ENCODE assay signal across 30 cellular contexts in the genomic region with DNA sequence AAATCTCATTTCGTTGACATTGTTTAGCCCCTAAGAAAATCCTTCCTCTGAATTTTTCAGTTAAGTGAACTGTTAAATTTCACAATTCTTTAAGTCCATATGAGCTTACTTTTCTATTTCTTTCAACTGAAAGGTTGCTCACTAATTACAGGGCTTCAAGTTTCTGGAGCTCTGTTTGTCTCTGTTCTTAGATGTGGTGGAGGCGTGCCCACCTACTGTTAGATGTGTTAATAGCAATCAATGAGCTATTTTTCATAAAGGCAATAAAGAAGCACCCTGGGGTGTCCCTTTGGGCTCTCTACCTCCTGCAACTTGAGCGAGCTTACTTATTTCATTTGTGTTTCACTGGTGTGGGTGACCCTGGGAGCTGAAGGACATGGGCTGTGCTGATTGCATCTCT. TPM values are rescaled to one million over a fixed set of nuclear protein-coding genes. Genes with fewer than 3 reads are reported as not detected.
DNase-seq lines count a peak whose midpoint lies in the region; ATAC-seq and TF ChIP-seq lines count a peak whose summit lies in the region.
"Had no signal": no experiment of that assay in that cellular context is flagged by ENCODE, and none has a peak within 500 bp of the region (broad histone marks: within the 10 kb centered on the region; RNA-seq: fewer than 3 reads in every experiment).

No MANE protein-coding gene starts in this region.

- H3K9me3 Mint-ChIP-seq in CD4-positive, CD25-positive, alpha-beta regulatory T cell, result peaks cover 0 to 1% (median 0%) of the 10 kb centered on the region in 7 donors
- no peaks in the 10 kb centered on the region for H3K9me3 Mint-ChIP-seq in activated T-helper 17 cell treated with anti-CD3 and anti-CD28 coated beads, Interleukin-2, amount 50 U/mL, for 72 hours
- H3K9me3 Mint-ChIP-seq: natural killer cell treated with Interleukin-12 subunit alpha and Interleukin-12 subunit beta and Interleukin-15 and Interleukin-18, amount 100 ng/mL, for 72 hours had no signal

- H3K4me1 ChIP-seq in CD4-positive, CD25-positive, alpha-beta regulatory T cell (ENCODE audit: control insufficient read depth, insufficient read depth, low read length, poor library complexity, severe bottlenecking), result peaks cover 39% of the 10 kb centered on the region
- H3K4me1 ChIP-seq: body of pancreas, lower lobe of right lung, psoas muscle, sigmoid colon, thyroid gland, uterus had no signal

- no peak for TF ChIP-seq POLR2A in erythroblast (IDR thresholded peaks at IDR 0.05; ENCODE audit: low read length)

- DNase-seq in NCI-H146 (lab: John Stamatoyannopoulos, UW), result peak; percentile 17
- DNase-seq in NCI-H146 treated with DMSO at 0.1 percent for 48 hours (lab: John Stamatoyannopoulos, UW; ENCODE audit: unreplicated experiment), result no peak
- DNase-seq in CD4-positive, CD25-positive, alpha-beta regulatory T cell, result peak in 2 of 3 donors; percentile 42 to 79
- DNase-seq in NCI-H69 (lab: John Stamatoyannopoulos, UW), result peak; percentile 56
- DNase-seq in erythroblast (lab: John Stamatoyannopoulos, UW), result no peak
- DNase-seq: 8988T; activated CD4-positive, CD25-positive, alpha-beta regulatory T cell treated with anti-CD3 and anti-CD28 coated beads, Interleukin-2, amount 50 U/mL, for 72 hours; body of pancreas; dermis blood vessel endothelial cell; DMS153; esophagus squamous epithelium; foreskin keratinocyte; Kasumi-1; kidney glomerular epithelial cell; lower lobe of right lung; mucosa of descending colon; NCI-H1694; NCI-H446 treated with DMSO at 0.1 percent for 48 hours; psoas muscle; sigmoid colon; stimulated activated CD4-positive, alpha-beta T cell treated with anti-CD3 and anti-CD28 coated beads, Interleukin-12 subunit alpha, Interleukin-12 subunit beta, amount 100 ng/mL, for 4 hours; stimulated activated CD4-positive, alpha-beta T cell treated with anti-CD3 and anti-CD28 coated beads, Interleukin-2, amount 100 ng/mL, for 48 hours; thyroid gland; uterus had no signal

- peaks cover 24 to 62% (median 36%) of the 10 kb centered on the region in 4 donors for H3K4me1 Mint-ChIP-seq in CD4-positive, CD25-positive, alpha-beta regulatory T cell
- peaks cover 26% of the 10 kb centered on the region for H3K4me1 Mint-ChIP-seq in activated T-helper 17 cell treated with anti-CD3 and anti-CD28 coated beads, Interleukin-2, amount 50 U/mL, for 72 hours

- H3K36me3 ChIP-seq in CD4-positive, CD25-positive, alpha-beta regulatory T cell (ENCODE audit: control insufficient read depth, insufficient read depth, low read length), result no peaks in the 10 kb centered on the region
- H3K36me3 ChIP-seq: esophagus squamous epithelium, lower lobe of right lung, sigmoid colon, thyroid gland, uterus had no signal

- peak overlapping the region; percentile 68 for H3K4me3 ChIP-seq in CD4-positive, CD25-positive, alpha-beta regulatory T cell (ENCODE audit: low read depth, low read length)
- H3K4me3 ChIP-seq: body of pancreas, esophagus squamous epithelium, lower lobe of right lung, mucosa of descending colon, psoas muscle, sigmoid colon, SK-N-MC, thyroid gland, uterus had no signal

- H3K27ac ChIP-seq in CD4-positive, CD25-positive, alpha-beta regulatory T cell (ENCODE audit: insufficient read depth, low read length, poor library complexity, severe bottlenecking), result peak overlapping the region; percentile 69
- H3K27ac ChIP-seq: body of pancreas, esophagus squamous epithelium, foreskin keratinocyte, lower lobe of right lung, psoas muscle, sigmoid colon, SK-N-MC, thyroid gland, uterus had no signal

- no peaks in the 10 kb centered on the region for H3K9me3 ChIP-seq in CD4-positive, CD25-positive, alpha-beta regulatory T cell (ENCODE audit: control insufficient read depth in 2 of 2, low read length in 2 of 2)
- H3K9me3 ChIP-seq: body of pancreas, esophagus squamous epithelium, lower lobe of right lung, mucosa of descending colon, psoas muscle, sigmoid colon, thyroid gland, uterus had no signal

- no peaks in the 10 kb centered on the region for H3K27me3 Mint-ChIP-seq in CD4-positive, CD25-positive, alpha-beta regulatory T cell
- H3K27me3 Mint-ChIP-seq in activated T-helper 17 cell treated with anti-CD3 and anti-CD28 coated beads, Interleukin-2, amount 50 U/mL, for 72 hours, result no peaks in the 10 kb centered on the region

- H3K36me3 Mint-ChIP-seq in CD4-positive, CD25-positive, alpha-beta regulatory T cell, result peaks cover 4% of the 10 kb centered on the region
- H3K36me3 Mint-ChIP-seq in activated T-helper 17 cell treated with anti-CD3 and anti-CD28 coated beads, Interleukin-2, amount 50 U/mL, for 72 hours (ENCODE audit: low read depth), result no peaks in the 10 kb centered on the region
- H3K36me3 Mint-ChIP-seq: natural killer cell treated with Interleukin-12 subunit alpha and Interleukin-12 subunit beta and Interleukin-15 and Interleukin-18, amount 100 ng/mL, for 72 hours had no signal

- H3K27me3 ChIP-seq in CD4-positive, CD25-positive, alpha-beta regulatory T cell (ENCODE audit: control insufficient read depth, insufficient read depth, low read length), result no peaks in the 10 kb centered on the region
- H3K27me3 ChIP-seq: body of pancreas, esophagus squamous epithelium, foreskin keratinocyte, sigmoid colon, thyroid gland, uterus had no signal

- peak; percentile 53 to 61 for ATAC-seq in CD4-positive, CD25-positive, alpha-beta regulatory T cell (ENCODE audit: low read depth in 2 of 2)
- no peak for ATAC-seq in activated T-helper 17 cell treated with anti-CD3 and anti-CD28 coated beads, Interleukin-2, amount 50 U/mL, for 72 hours (replicated peaks)
- ATAC-seq in GM19324 (IDR thresholded peaks at IDR 0.05; ENCODE audit: low FRiP score, unreplicated experiment) (no peak), GM18502 (IDR thresholded peaks at IDR 0.05; ENCODE audit: poor library complexity, unreplicated experiment) (no peak)
- ATAC-seq: body of pancreas, foreskin keratinocyte, psoas muscle had no signal

- peak overlapping the region; percentile 48 to 77 (median 69) for H3K4me3 Mint-ChIP-seq in CD4-positive, CD25-positive, alpha-beta regulatory T cell
- H3K4me3 Mint-ChIP-seq in activated T-helper 17 cell treated with anti-CD3 and anti-CD28 coated beads, Interleukin-2, amount 50 U/mL, for 72 hours, result peak overlapping the region; percentile 53
- H3K4me3 Mint-ChIP-seq: natural killer cell treated with Interleukin-12 subunit alpha and Interleukin-12 subunit beta and Interleukin-15 and Interleukin-18, amount 100 ng/mL, for 72 hours had no signal

- H3K27ac Mint-ChIP-seq in CD4-positive, CD25-positive, alpha-beta regulatory T cell, result peak overlapping the region; percentile 88 to 97 (median 94)
- H3K27ac Mint-ChIP-seq in activated T-helper 17 cell treated with anti-CD3 and anti-CD28 coated beads, Interleukin-2, amount 50 U/mL, for 72 hours, result peak overlapping the region; percentile 9
- H3K27ac Mint-ChIP-seq: natural killer cell treated with Interleukin-12 subunit alpha and Interleukin-12 subunit beta and Interleukin-15 and Interleukin-18, amount 100 ng/mL, for 72 hours had no signal

RNA-seq across cellular contexts. Expression of a gene that starts 25.0 kb away (rescaled TPM):
- 2.2 TPM for total RNA-seq in CD4-positive, CD25-positive, alpha-beta regulatory T cell
- polyA plus RNA-seq in CD4-positive, CD25-positive, alpha-beta regulatory T cell, result 1 to 10 TPM; 2.1 to 5.2 (median 3.8) TPM
- not detected for total RNA-seq in activated T-helper 17 cell treated with anti-CD3 and anti-CD28 coated beads, Interleukin-2, amount 50 U/mL, for 72 hours
- total RNA-seq: body of pancreas; lower lobe of right lung; natural killer cell treated with Interleukin-12 subunit alpha and Interleukin-12 subunit beta and Interleukin-15 and Interleukin-18, amount 100 ng/mL, for 72 hours; OCI-LY7; thyroid gland had no signal

RNA-seq across cellular contexts. Expression of a gene that starts 53.8 kb away (rescaled TPM):
- total RNA-seq in CD4-positive, CD25-positive, alpha-beta regulatory T cell, result 221 TPM
- polyA plus RNA-seq in CD4-positive, CD25-positive, alpha-beta regulatory T cell, result 10 to 100 TPM; 84.4 to 97.3 (median 90.9) TPM
- 100 to 1,000 TPM in 1 of 2 donors, 10 to 100 TPM in 1; 83.5 to 108 TPM for total RNA-seq in activated T-helper 17 cell treated with anti-CD3 and anti-CD28 coated beads, Interleukin-2, amount 50 U/mL, for 72 hours

Comparison
In these comparisons a context has a peak if more than half of its experiments do, and no peak if none do; other contexts are left out.
1. DNase-seq: peak in NCI-H146 (single experiment), CD4-positive, CD25-positive, alpha-beta regulatory T cell (2 of 3) and NCI-H69 (single experiment); none in NCI-H146 treated with DMSO at 0.1 percent for 48 hours (single experiment) and erythroblast (0 of 2).
2. ATAC-seq: peak in CD4-positive, CD25-positive, alpha-beta regulatory T cell (2 of 2); none in activated T-helper 17 cell treated with anti-CD3 and anti-CD28 coated beads, Interleukin-2, amount 50 U/mL, for 72 hours (single experiment), GM19324 (single experiment) and GM18502 (single experiment).